Comparison of ENCODE assay signal across 19 cellular contexts in genomic region chr10:98510412-98510995, GRCh38.
"Had no signal": no experiment of that assay in that cellular context is flagged by ENCODE, and none has a peak within 500 bp of the region (broad histone marks: within the 10 kb centered on the region; RNA-seq: fewer than 3 reads in every experiment).

No MANE protein-coding gene starts in this region.

- H3K9me3 ChIP-seq: gastroesophageal sphincter, ovary, right atrium auricular region, suprapubic skin, thyroid gland had no signal

- H3K4me2 ChIP-seq: smooth muscle cell had no signal

- H3K4me1 Mint-ChIP-seq: endodermal cell; naive thymus-derived CD8-positive, alpha-beta T cell had no signal

- H3K27ac Mint-ChIP-seq: endodermal cell; naive thymus-derived CD8-positive, alpha-beta T cell; type B pancreatic cell had no signal

- H3K36me3 Mint-ChIP-seq: naive thymus-derived CD8-positive, alpha-beta T cell; type B pancreatic cell had no signal

- H3K27ac ChIP-seq: gastroesophageal sphincter, ovary, right atrium auricular region, suprapubic skin, thyroid gland had no signal

- H3K9me3 Mint-ChIP-seq: endodermal cell; naive thymus-derived CD8-positive, alpha-beta T cell; type B pancreatic cell had no signal

- FAIRE-seq: colon, endothelial cell of umbilical vein, kidney, urothelium cell line had no signal

- H3K4me3 Mint-ChIP-seq: endodermal cell; naive thymus-derived CD8-positive, alpha-beta T cell; type B pancreatic cell had no signal

- DNase-seq: cerebellar nuclear complex; dermis blood vessel endothelial cell; endodermal cell; kidney; left cardiac atrium; left ventricle myocardium superior; naive thymus-derived CD8-positive, alpha-beta T cell; ovary; stimulated activated CD4-positive, alpha-beta T cell treated with anti-CD3 and anti-CD28 coated beads, Interleukin-2, amount 100 ng/mL, for 48 hours; stimulated activated naive CD8-positive, alpha-beta T cell treated with anti-CD3 and anti-CD28 coated beads, Interleukin-15, Interleukin-2, amounts not matched to agents 100 U/mL and 50 U/mL, for 24 hours; thyroid gland had no signal

- H3K4me1 ChIP-seq: gastroesophageal sphincter, right atrium auricular region, suprapubic skin, thyroid gland had no signal

- H3K27me3 Mint-ChIP-seq: type B pancreatic cell had no signal

- H3K4me3 ChIP-seq: gastroesophageal sphincter, ovary, right atrium auricular region, smooth muscle cell, suprapubic skin, thyroid gland had no signal

- H3K27me3 ChIP-seq: gastroesophageal sphincter, ovary, right atrium auricular region, suprapubic skin, thyroid gland had no signal

- H3K36me3 ChIP-seq: gastroesophageal sphincter, ovary, right atrium auricular region, suprapubic skin, thyroid gland had no signal
